1 cellular context compared by ENCODE assay signal in the genomic region with DNA sequence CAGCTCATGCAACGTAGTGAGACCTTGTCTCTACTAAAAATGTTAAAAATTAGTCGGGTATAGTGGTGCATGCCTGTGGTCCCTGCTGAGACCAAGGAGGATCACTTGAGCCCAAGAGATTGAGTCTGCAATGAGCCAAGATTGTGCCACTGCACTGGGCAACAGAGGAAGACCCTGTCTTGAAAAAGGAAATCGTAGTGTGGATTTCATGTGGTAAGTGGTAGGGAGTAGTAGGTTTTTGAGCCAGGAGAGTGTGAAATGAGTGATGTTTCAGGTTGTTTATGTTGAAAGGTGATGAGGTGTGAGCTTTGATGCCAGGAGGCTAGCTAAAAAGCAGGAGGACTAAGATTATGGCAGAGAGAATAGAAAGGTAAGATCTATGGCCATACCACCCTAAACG.
TF ChIP-seq lines count a peak whose summit lies in the region.

No MANE protein-coding gene starts in this region.

TF ChIP-seq in neural cell, 6 proteins besides CTCF, POLR2A, EP300 and RAD21 (continued from another document):
- no peak for TF ChIP-seq REST (IDR thresholded peaks at IDR 0.05; ENCODE audit: borderline replicate concordance)
